In the genomic region with DNA sequence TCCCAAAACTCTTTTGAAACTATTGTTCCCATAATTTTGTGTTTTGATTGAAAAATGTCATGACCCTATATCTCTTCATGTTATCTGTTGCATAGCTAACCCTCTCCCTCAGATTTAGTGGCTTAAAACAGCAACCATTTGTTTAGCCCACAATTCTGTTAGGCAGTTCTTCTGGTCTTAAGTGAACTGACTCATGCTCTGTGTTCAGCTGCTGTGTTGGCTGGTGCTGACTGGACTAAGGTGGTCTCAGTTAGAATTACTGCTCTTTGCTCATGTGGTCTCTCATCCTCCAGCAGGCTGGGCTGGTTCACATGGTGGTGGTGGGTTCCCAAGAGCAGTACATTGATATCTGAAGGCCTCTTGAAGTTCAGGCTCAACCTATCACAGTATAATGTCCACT, we compare ENCODE assay signal across 27 cellular contexts.
"Had no signal": no experiment of that assay in that cellular context is flagged by ENCODE, and none has a peak within 500 bp of the region (broad histone marks: within the 10 kb centered on the region; RNA-seq: fewer than 3 reads in every experiment).

No MANE protein-coding gene starts in this region.

- H3K4me1 ChIP-seq: ascending aorta had no signal

- H3K9me3 ChIP-seq: ascending aorta had no signal

- H3K27me3 ChIP-seq: ascending aorta, cardiac muscle cell had no signal

- H3K27ac ChIP-seq: ascending aorta, cardiac muscle cell, VCaP had no signal

- ATAC-seq: activated CD8-positive, alpha-beta T cell treated with anti-CD3 and anti-CD28 coated beads for 36 hours; activated naive CD8-positive, alpha-beta T cell treated with anti-CD3 and anti-CD28 coated beads, Interleukin-2, amount 50 U/mL, for 24 hours had no signal

- H3K36me3 ChIP-seq: ascending aorta had no signal

- DNase-seq: activated B cell treated with CpG ODN at 0.5 μM for 24 hours; activated CD4-positive, alpha-beta memory T cell treated with anti-CD3 and anti-CD28 coated beads for 36 hours; activated CD4-positive, alpha-beta T cell treated with anti-CD3 and anti-CD28 coated beads for 4 hours; activated CD4-positive, alpha-beta T cell treated with anti-CD3 and anti-CD28 coated beads, Interleukin-2, amount 10 ng/mL, durations not matched to agents 24 days and 14 days; activated CD4-positive, alpha-beta T cell treated with anti-CD3 and anti-CD28 coated beads, Interleukin-2, amount 50 U/mL, for 1 hour; activated CD4-positive, alpha-beta T cell treated with anti-CD3 and anti-CD28 coated beads, Interleukin-2, amount 50 U/mL, for 4 hours; activated CD4-positive, CD25-positive, alpha-beta regulatory T cell treated with anti-CD3 and anti-CD28 coated beads, Interleukin-2, amount 50 U/mL, for 72 hours; activated CD8-positive, alpha-beta memory T cell treated with anti-CD3 and anti-CD28 coated beads, Interleukin-2, amount 50 U/mL, for 4 hours; activated CD8-positive, alpha-beta T cell treated with anti-CD3 and anti-CD28 coated beads for 36 hours; activated effector memory CD4-positive, alpha-beta T cell treated with Interleukin-2 at 50 U/mL for 16 hours; activated gamma-delta T cell; activated naive CD4-positive, alpha-beta T cell treated with anti-CD3 and anti-CD28 coated beads, Interleukin-2, amount 10 ng/mL, durations not matched to agents 7 days and 5 days; activated naive CD4-positive, alpha-beta T cell treated with Interleukin-2 at 50 U/mL for 16 hours; activated naive CD8-positive, alpha-beta T cell treated with anti-CD3 and anti-CD28 coated beads, Interleukin-2, amount 10 ng/mL, durations not matched to agents 7 days and 5 days; activated naive CD8-positive, alpha-beta T cell treated with anti-CD3 and anti-CD28 coated beads, Interleukin-2, amount 50 U/mL, for 24 hours; activated T-cell treated with anti-CD3 and anti-CD28 coated beads for 4 hours; activated T-cell treated with anti-CD3 and anti-CD28 coated beads, Interleukin-2, amount 50 U/mL, for 24 hours; activated T-cell treated with anti-CD3 and anti-CD28 coated beads, Interleukin-2, amount 50 U/mL, for 48 hours; amygdala; anterior cingulate cortex; central memory CD4-positive, alpha-beta T cell; T-helper 1 cell; T-helper 2 cell; T-helper 9 cell had no signal

- H3K4me3 ChIP-seq: ascending aorta, cardiac muscle cell had no signal
